ENCODE assay signal across 8 cellular contexts in the genomic region with DNA sequence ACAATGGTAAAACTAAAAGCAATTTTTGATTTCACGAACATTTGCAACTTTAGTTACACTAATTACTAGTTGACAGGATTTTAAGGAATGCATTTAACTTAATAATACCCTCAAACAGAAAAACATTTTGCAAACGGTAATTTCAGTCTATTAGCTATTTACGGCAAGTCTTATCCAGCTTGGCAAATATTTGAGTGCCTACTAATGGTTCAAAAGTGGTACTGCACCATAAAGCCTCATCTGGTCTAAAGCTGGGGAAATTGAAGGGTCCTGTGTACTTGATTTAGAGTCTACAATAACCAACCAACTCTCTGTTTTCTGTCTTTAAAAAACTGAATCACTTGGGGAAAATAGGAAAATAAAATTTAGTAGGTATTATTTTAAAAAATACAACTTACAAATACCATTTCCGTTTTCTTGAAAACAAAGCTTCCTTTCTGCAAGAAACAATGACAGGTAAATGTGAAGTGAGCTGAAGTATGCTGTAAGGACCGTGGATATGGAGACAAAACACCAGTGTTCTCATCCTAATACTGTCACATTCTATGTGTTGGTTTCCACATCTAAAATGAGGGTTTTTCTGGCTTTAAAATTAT.
A peak's percentile ranks its signal among the peaks of the same experiment; 100 is the strongest.
DNase-seq lines count a peak whose midpoint lies in the region; ATAC-seq and TF ChIP-seq lines count a peak whose summit lies in the region.

No MANE protein-coding gene starts in this region.

- CTCF ChIA-PET in AG04449 (lab: Yijun Ruan, JAX): interaction anchor here (0.7 to 4.4 kb wide), 23 partner anchors 8 to 180 kb away, joined by 3 to 81 read pairs (median 5); partner anchors contain the start of gene VPS50

- no peak overlapping the region for H3K9ac ChIP-seq in colonic mucosa (ENCODE audit: low read depth in 2 of 2, low read length in 2 of 2)

- no peaks in the 10 kb centered on the region for H3K36me3 ChIP-seq in colonic mucosa

- in situ Hi-C loops in GM13977 (cut with MboI; ENCODE audit: low pct_unique_long_range_greater_than_20kb, low sequenced_read_pairs, unreplicated experiment): no loop called here

- peak; percentile 68 for TF ChIP-seq CTCF in AG04449 (IDR thresholded peaks at IDR 0.05; ENCODE audit: insufficient read depth, low read length, missing control alignments)
- TF ChIP-seq CTCF in GM13977 (IDR thresholded peaks at IDR 0.05; ENCODE audit: extremely low read depth, insufficient read depth, missing control alignments): peak; percentile 63
- peak; percentile 59 for TF ChIP-seq CTCF in colonic mucosa (IDR thresholded peaks at IDR 0.05)

- H3K27ac ChIP-seq in colonic mucosa: no peak overlapping the region

- H3K9me3 ChIP-seq in colonic mucosa: no peaks in the 10 kb centered on the region

- H3K4me3 ChIP-seq in AG04449 (ENCODE audit: low read depth, low read length) (no peak overlapping the region), colonic mucosa (no peak overlapping the region)

- POLR2A ChIA-PET in AG04449 (lab: Yijun Ruan, JAX): no interaction called here

- H3K27me3 ChIP-seq in colonic mucosa: no peaks in the 10 kb centered on the region

- H3K4me1 ChIP-seq in colonic mucosa: no peaks in the 10 kb centered on the region

- intact Hi-C loops in colonic mucosa (cut with DNase I): no loop called here

- DNase-seq in AG04449 (ENCODE audit: low read depth, low spot score) (no peak), GM13977 (ENCODE audit: low spot score) (peak; percentile 9), NCI-H226 (peak; percentile 8), colonic mucosa (no peak), non-pigmented ciliary epithelial cell (ENCODE audit: low read depth) (peak; percentile 13), hippocampal formation (lab: John Stamatoyannopoulos, UW) (no peak)
- DNase-seq in stimulated activated CD4-positive, alpha-beta T cell treated with anti-CD3 and anti-CD28 coated beads, Interleukin-4, amount 100 ng/mL, for 1 hour: no peak

- ATAC-seq in HG02981 (IDR thresholded peaks at IDR 0.05; ENCODE audit: unreplicated experiment): peak; percentile 70

Comparison
In these comparisons a context has a peak if more than half of its experiments do, and no peak if none do; other contexts are left out.
1. DNase-seq: peak in GM13977 (single experiment), NCI-H226 (single experiment) and non-pigmented ciliary epithelial cell (single experiment); none in AG04449 (single experiment), colonic mucosa (single experiment), hippocampal formation (0 of 2) and stimulated activated CD4-positive, alpha-beta T cell treated with anti-CD3 and anti-CD28 coated beads, Interleukin-4, amount 100 ng/mL, for 1 hour (single experiment).
2. Peak in every context shown above with its lines, with median percentiles within 50 percentile points of each other: CTCF ChIP-seq.